8 cellular contexts compared by ENCODE assay signal in genomic region chr2:108621087-108621559, GRCh38.
DNase-seq lines count a peak whose midpoint lies in the region; ATAC-seq and TF ChIP-seq lines count a peak whose summit lies in the region.

No MANE protein-coding gene starts in this region.

- ATAC-seq in HG03565 (IDR thresholded peaks at IDR 0.05; ENCODE audit: unreplicated experiment), result peak; percentile 99

- no peak for TF ChIP-seq CTCF in GM20000 (IDR thresholded peaks at IDR 0.05; ENCODE audit: extremely low read depth, missing control alignments)

- in situ Hi-C loops in Caki2 (cut with HindIII; ENCODE audit: low pct_unique_long_range_greater_than_20kb, low sequenced_read_pairs), result no loop called here

- DNase-seq in Caki2 (ENCODE audit: low read depth) (peak; percentile 86), GM20000 (ENCODE audit: low spot score) (peak; percentile 61), SHP77 (lab: John Stamatoyannopoulos, UW) (peak; percentile 33 to 63), iris pigment epithelial cell (ENCODE audit: low read depth) (peak; percentile 57), HuH-7 (ENCODE audit: low spot score) (no peak)
- DNase-seq in activated naive CD4-positive, alpha-beta T cell treated with Interleukin-2 at 50 U/mL for 16 hours, result peak; percentile 80
- DNase-seq in stimulated activated CD4-positive, alpha-beta T cell treated with anti-CD3 and anti-CD28 coated beads, Interleukin-4, amount 100 ng/mL, for 48 hours (ENCODE audit: low read depth in 2 of 2), result peak; percentile 52 to 69
